In the genomic region with DNA sequence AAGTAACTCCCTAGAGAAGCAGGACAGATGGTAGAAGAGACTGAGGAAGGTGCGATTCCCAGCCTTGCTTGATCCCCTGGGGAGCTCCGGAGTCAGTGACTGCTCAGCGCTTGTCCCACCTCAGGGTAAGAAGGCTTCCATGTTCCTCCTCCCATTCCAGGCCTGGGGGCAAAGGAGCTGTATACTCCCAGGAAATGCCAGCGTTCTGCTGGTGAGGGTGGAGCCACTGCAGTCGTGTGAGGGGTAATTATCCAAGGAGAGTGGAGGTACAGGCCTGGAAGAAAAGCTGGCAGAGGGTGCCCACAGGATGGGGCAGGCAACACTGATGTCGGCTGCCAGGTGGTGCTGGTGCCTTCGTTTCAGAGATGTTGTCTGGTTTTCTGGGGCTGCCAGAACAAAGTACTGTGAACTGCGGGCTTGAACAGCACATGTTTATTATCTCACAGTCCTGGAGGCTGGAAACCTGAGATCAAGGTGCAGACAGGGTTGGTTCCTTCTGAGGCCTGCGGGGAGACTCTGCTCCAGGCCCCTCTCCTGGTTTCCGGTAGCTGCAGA, we compare ENCODE assay signal across 17 cellular contexts. TPM values are rescaled to one million over a fixed set of nuclear protein-coding genes. Genes with fewer than 3 reads are reported as not detected.
DNase-seq lines count a peak whose midpoint lies in the region; ATAC-seq lines count a peak whose summit lies in the region.
"Had no signal": no experiment of that assay in that cellular context is flagged by ENCODE, and none has a peak within 500 bp of the region (broad histone marks: within the 10 kb centered on the region; RNA-seq: fewer than 3 reads in every experiment).

No MANE protein-coding gene starts in this region.

- POLR2A ChIA-PET in activated CD4-positive, alpha-beta T cell treated with anti-CD3 and anti-CD28 coated beads for 36 hours (lab: Charles Lee), result no interaction called here
- POLR2A ChIA-PET in T-cell (lab: Charles Lee), result interaction anchor here in 1 of 2 donors (0.5 kb wide), 1 partner anchor 40 kb away, joined by 4 read pairs; no protein-coding TSS in a partner anchor
- POLR2A ChIA-PET in naive thymus-derived CD4-positive, alpha-beta T cell (lab: Charles Lee), result interaction anchor here (1.9 kb wide), 1 partner anchor 100 kb away, joined by 9 read pairs; no protein-coding TSS in a partner anchor
- POLR2A ChIA-PET in activated CD4-positive, alpha-beta memory T cell treated with anti-CD3 and anti-CD28 coated beads, Interleukin-2, amount 10 ng/mL, durations not matched to agents 7 days and 5 days (lab: Charles Lee), result no interaction called here

- H3K9me3 ChIP-seq in naive thymus-derived CD4-positive, alpha-beta T cell (ENCODE audit: control insufficient read depth in 2 of 3, low read length in 3 of 3), result no peaks in the 10 kb centered on the region
- H3K9me3 ChIP-seq: suprapubic skin had no signal

- H3K36me3 Mint-ChIP-seq in activated CD4-positive, alpha-beta T cell treated with anti-CD3 and anti-CD28 coated beads for 36 hours (ENCODE audit: low read depth), result no peaks in the 10 kb centered on the region
- no peaks in the 10 kb centered on the region for H3K36me3 Mint-ChIP-seq in activated CD4-positive, alpha-beta T cell treated with anti-CD3 and anti-CD28 coated beads, Interleukin-2, amount 10 ng/mL, durations not matched to agents 24 days and 14 days (ENCODE audit: low read depth)
- no peaks in the 10 kb centered on the region for H3K36me3 Mint-ChIP-seq in T-cell
- H3K36me3 Mint-ChIP-seq in naive thymus-derived CD4-positive, alpha-beta T cell, result no peaks in the 10 kb centered on the region
- H3K36me3 Mint-ChIP-seq in activated CD4-positive, alpha-beta memory T cell treated with anti-CD3 and anti-CD28 coated beads, Interleukin-2, amount 10 ng/mL, durations not matched to agents 7 days and 5 days (ENCODE audit: low read depth), result no peaks in the 10 kb centered on the region
- H3K36me3 Mint-ChIP-seq: brain had no signal

- H3K27me3 Mint-ChIP-seq in activated CD4-positive, alpha-beta T cell treated with anti-CD3 and anti-CD28 coated beads for 36 hours, result no peaks in the 10 kb centered on the region
- H3K27me3 Mint-ChIP-seq in activated CD4-positive, alpha-beta T cell treated with anti-CD3 and anti-CD28 coated beads, Interleukin-2, amount 10 ng/mL, durations not matched to agents 24 days and 14 days, result peaks cover 7% of the 10 kb centered on the region
- H3K27me3 Mint-ChIP-seq in T-cell, result no peaks in the 10 kb centered on the region
- no peaks in the 10 kb centered on the region for H3K27me3 Mint-ChIP-seq in naive thymus-derived CD4-positive, alpha-beta T cell
- H3K27me3 Mint-ChIP-seq in activated CD4-positive, alpha-beta memory T cell treated with anti-CD3 and anti-CD28 coated beads, Interleukin-2, amount 10 ng/mL, durations not matched to agents 7 days and 5 days, result no peaks in the 10 kb centered on the region
- H3K27me3 Mint-ChIP-seq: activated T-helper 17 cell treated with anti-CD3 and anti-CD28 coated beads, Interleukin-2, amount 50 U/mL, for 72 hours had no signal

- CTCF ChIA-PET in activated CD4-positive, alpha-beta T cell treated with anti-CD3 and anti-CD28 coated beads for 36 hours (lab: Charles Lee), result interaction anchor here (1.5 kb wide), 1 partner anchor 101 kb away, joined by 5 read pairs; no protein-coding TSS in a partner anchor
- CTCF ChIA-PET in T-cell (lab: Charles Lee), result interaction anchor here (0.5 to 1.7 kb wide), 8 partner anchors 47 to 289 kb away, joined by 3 to 6 read pairs (median 4); no protein-coding TSS in a partner anchor
- CTCF ChIA-PET in naive thymus-derived CD4-positive, alpha-beta T cell (lab: Charles Lee), result interaction anchor here (0.7 to 3.5 kb wide), 8 partner anchors 10 to 231 kb away, joined by 3 to 31 read pairs (median 4); no protein-coding TSS in a partner anchor
- CTCF ChIA-PET in activated CD4-positive, alpha-beta memory T cell treated with anti-CD3 and anti-CD28 coated beads, Interleukin-2, amount 10 ng/mL, durations not matched to agents 7 days and 5 days (lab: Charles Lee), result no interaction called here

- no peak overlapping the region for H3K4me3 ChIP-seq in naive thymus-derived CD4-positive, alpha-beta T cell (ENCODE audit: low read length)
- H3K4me3 ChIP-seq: suprapubic skin had no signal

- intact Hi-C loops in activated CD4-positive, alpha-beta T cell treated with anti-CD3 and anti-CD28 coated beads for 36 hours (cut with DNase I, micrococcal nuclease), result no loop called here
- intact Hi-C loops in activated CD4-positive, alpha-beta T cell treated with anti-CD3 and anti-CD28 coated beads, Interleukin-2, amount 10 ng/mL, durations not matched to agents 24 days and 14 days (cut with micrococcal nuclease), result no loop called here
- intact Hi-C loops in naive thymus-derived CD4-positive, alpha-beta T cell (cut with micrococcal nuclease), result loop anchor here in 1 of 2 donors (1.0 kb wide), 2 partner anchors 102 to 217 kb away; no protein-coding TSS in a partner anchor

- H3K27ac Mint-ChIP-seq in activated CD4-positive, alpha-beta T cell treated with anti-CD3 and anti-CD28 coated beads for 36 hours, result no peak overlapping the region
- H3K27ac Mint-ChIP-seq in activated CD4-positive, alpha-beta T cell treated with anti-CD3 and anti-CD28 coated beads, Interleukin-2, amount 10 ng/mL, durations not matched to agents 24 days and 14 days, result no peak overlapping the region
- no peak overlapping the region for H3K27ac Mint-ChIP-seq in T-cell
- H3K27ac Mint-ChIP-seq in naive thymus-derived CD4-positive, alpha-beta T cell, result peak overlapping the region in 3 of 9 donors; percentile 28 to 70 (median 36)
- no peak overlapping the region for H3K27ac Mint-ChIP-seq in activated CD4-positive, alpha-beta memory T cell treated with anti-CD3 and anti-CD28 coated beads, Interleukin-2, amount 10 ng/mL, durations not matched to agents 7 days and 5 days
- H3K27ac Mint-ChIP-seq: activated T-helper 17 cell treated with anti-CD3 and anti-CD28 coated beads, Interleukin-2, amount 50 U/mL, for 72 hours had no signal

- no peaks in the 10 kb centered on the region for H3K36me3 ChIP-seq in naive thymus-derived CD4-positive, alpha-beta T cell (ENCODE audit: control insufficient read depth in 2 of 3, insufficient read depth in 3 of 3, low read length in 3 of 3)
- H3K36me3 ChIP-seq: suprapubic skin had no signal

- H3K27ac ChIP-seq in naive thymus-derived CD4-positive, alpha-beta T cell (ENCODE audit: low read depth, low read length), result no peak overlapping the region
- H3K27ac ChIP-seq: suprapubic skin had no signal

- no peaks in the 10 kb centered on the region for H3K27me3 ChIP-seq in naive thymus-derived CD4-positive, alpha-beta T cell (ENCODE audit: control insufficient read depth in 2 of 2, insufficient read depth in 2 of 2, low read length in 2 of 2)
- H3K27me3 ChIP-seq: suprapubic skin had no signal

- H3K9me3 Mint-ChIP-seq in activated CD4-positive, alpha-beta T cell treated with anti-CD3 and anti-CD28 coated beads for 36 hours (ENCODE audit: low read depth), result no peaks in the 10 kb centered on the region
- H3K9me3 Mint-ChIP-seq in activated CD4-positive, alpha-beta T cell treated with anti-CD3 and anti-CD28 coated beads, Interleukin-2, amount 10 ng/mL, durations not matched to agents 24 days and 14 days, result no peaks in the 10 kb centered on the region
- H3K9me3 Mint-ChIP-seq in T-cell, result no peaks in the 10 kb centered on the region
- no peaks in the 10 kb centered on the region for H3K9me3 Mint-ChIP-seq in naive thymus-derived CD4-positive, alpha-beta T cell
- H3K9me3 Mint-ChIP-seq in activated CD4-positive, alpha-beta memory T cell treated with anti-CD3 and anti-CD28 coated beads, Interleukin-2, amount 10 ng/mL, durations not matched to agents 7 days and 5 days, result no peaks in the 10 kb centered on the region
- H3K9me3 Mint-ChIP-seq: activated T-helper 17 cell treated with anti-CD3 and anti-CD28 coated beads, Interleukin-2, amount 50 U/mL, for 72 hours had no signal

- ATAC-seq in activated CD4-positive, alpha-beta T cell treated with anti-CD3 and anti-CD28 coated beads for 36 hours, result peak; percentile 26
- ATAC-seq in T-cell (replicated peaks in 1 of 4), result peak; percentile 68 to 91 (median 80)
- ATAC-seq in naive thymus-derived CD4-positive, alpha-beta T cell, result peak; percentile 79
- ATAC-seq: activated T-helper 17 cell treated with anti-CD3 and anti-CD28 coated beads, Interleukin-2, amount 50 U/mL, for 72 hours had no signal

- no peak overlapping the region for H3K4me3 Mint-ChIP-seq in activated CD4-positive, alpha-beta T cell treated with anti-CD3 and anti-CD28 coated beads for 36 hours
- H3K4me3 Mint-ChIP-seq in activated CD4-positive, alpha-beta T cell treated with anti-CD3 and anti-CD28 coated beads, Interleukin-2, amount 10 ng/mL, durations not matched to agents 24 days and 14 days, result no peak overlapping the region
- H3K4me3 Mint-ChIP-seq in T-cell, result no peak overlapping the region
- H3K4me3 Mint-ChIP-seq in naive thymus-derived CD4-positive, alpha-beta T cell, result no peak overlapping the region
- no peak overlapping the region for H3K4me3 Mint-ChIP-seq in activated CD4-positive, alpha-beta memory T cell treated with anti-CD3 and anti-CD28 coated beads, Interleukin-2, amount 10 ng/mL, durations not matched to agents 7 days and 5 days
- H3K4me3 Mint-ChIP-seq: activated T-helper 17 cell treated with anti-CD3 and anti-CD28 coated beads, Interleukin-2, amount 50 U/mL, for 72 hours; brain had no signal

- peaks cover 0 to 9% of the 10 kb centered on the region in 2 donors for H3K4me1 ChIP-seq in naive thymus-derived CD4-positive, alpha-beta T cell (ENCODE audit: control insufficient read depth in 2 of 2, insufficient read depth in 2 of 2, low read length in 2 of 2)
- H3K4me1 ChIP-seq: suprapubic skin had no signal

- DNase-seq in activated CD4-positive, alpha-beta T cell treated with anti-CD3 and anti-CD28 coated beads for 36 hours, result no peak
- DNase-seq in activated CD4-positive, alpha-beta T cell treated with anti-CD3 and anti-CD28 coated beads, Interleukin-2, amount 10 ng/mL, durations not matched to agents 24 days and 14 days, result no peak
- DNase-seq in EH (ENCODE audit: low read depth) (peak; percentile 27), T-cell (peak in 31 of 34 experiments; percentile 13 to 65 (median 44)), NCI-H1105 treated with DMSO at 0.1 percent for 48 hours (lab: John Stamatoyannopoulos, UW) (no peak), SW 1271 (lab: John Stamatoyannopoulos, UW) (no peak)
- DNase-seq in naive thymus-derived CD4-positive, alpha-beta T cell, result peak in 7 of 9 donors; percentile 53 to 71 (median 58)
- no peak for DNase-seq in activated CD4-positive, alpha-beta memory T cell treated with anti-CD3 and anti-CD28 coated beads, Interleukin-2, amount 10 ng/mL, durations not matched to agents 7 days and 5 days
- DNase-seq: effector memory CD4-positive, alpha-beta T cell; mesenchymal stem cell; OCI-M1 had no signal

- peaks cover 10% of the 10 kb centered on the region for H3K4me1 Mint-ChIP-seq in activated CD4-positive, alpha-beta T cell treated with anti-CD3 and anti-CD28 coated beads for 36 hours
- no peaks in the 10 kb centered on the region for H3K4me1 Mint-ChIP-seq in activated CD4-positive, alpha-beta T cell treated with anti-CD3 and anti-CD28 coated beads, Interleukin-2, amount 10 ng/mL, durations not matched to agents 24 days and 14 days
- peaks cover 12 to 23% (median 15%) of the 10 kb centered on the region in 3 donors for H3K4me1 Mint-ChIP-seq in T-cell
- peaks cover 0 to 32% (median 22%) of the 10 kb centered on the region in 7 donors for H3K4me1 Mint-ChIP-seq in naive thymus-derived CD4-positive, alpha-beta T cell
- no peaks in the 10 kb centered on the region for H3K4me1 Mint-ChIP-seq in activated CD4-positive, alpha-beta memory T cell treated with anti-CD3 and anti-CD28 coated beads, Interleukin-2, amount 10 ng/mL, durations not matched to agents 7 days and 5 days
- H3K4me1 Mint-ChIP-seq: activated T-helper 17 cell treated with anti-CD3 and anti-CD28 coated beads, Interleukin-2, amount 50 U/mL, for 72 hours had no signal

RNA-seq across cellular contexts. Expression of a gene that starts 12.1 kb away (rescaled TPM):
- total RNA-seq in activated CD4-positive, alpha-beta T cell treated with anti-CD3 and anti-CD28 coated beads for 36 hours, result 10 to 100 TPM; 12.8 to 17.5 TPM
- total RNA-seq in activated CD4-positive, alpha-beta T cell treated with anti-CD3 and anti-CD28 coated beads, Interleukin-2, amount 10 ng/mL, durations not matched to agents 24 days and 14 days, result 1.8 and 1.9 TPM in 2 replicates
- total RNA-seq in T-cell, result 100 to 1,000 TPM in 2 of 5 donors, 10 to 100 TPM in 3; 78.9 to 118 (median 94.9) TPM
- 100 to 1,000 TPM in 3 of 5 experiments, 10 to 100 TPM in 1, 1 to 10 TPM in 1; 7.7 to 139 (median 110) TPM for total RNA-seq in naive thymus-derived CD4-positive, alpha-beta T cell
- 100 to 1,000 TPM in 1 of 2 donors, 10 to 100 TPM in 1; 59.7 to 113 TPM for polyA plus RNA-seq in naive thymus-derived CD4-positive, alpha-beta T cell
- total RNA-seq in activated CD4-positive, alpha-beta memory T cell treated with anti-CD3 and anti-CD28 coated beads, Interleukin-2, amount 10 ng/mL, durations not matched to agents 7 days and 5 days, result under 1 TPM; 0.81 to 0.93 TPM

RNA-seq across cellular contexts. Expression of a gene that starts 25.2 kb away (rescaled TPM):
- not detected for total RNA-seq in activated CD4-positive, alpha-beta T cell treated with anti-CD3 and anti-CD28 coated beads for 36 hours
- total RNA-seq in activated CD4-positive, alpha-beta T cell treated with anti-CD3 and anti-CD28 coated beads, Interleukin-2, amount 10 ng/mL, durations not matched to agents 24 days and 14 days, result not detected in 2 replicates
- total RNA-seq in T-cell, result not detected
- total RNA-seq in naive thymus-derived CD4-positive, alpha-beta T cell, result not detected
- polyA plus RNA-seq in naive thymus-derived CD4-positive, alpha-beta T cell, result not detected
- not detected for total RNA-seq in activated CD4-positive, alpha-beta memory T cell treated with anti-CD3 and anti-CD28 coated beads, Interleukin-2, amount 10 ng/mL, durations not matched to agents 7 days and 5 days
- total RNA-seq: A673; activated T-helper 17 cell treated with anti-CD3 and anti-CD28 coated beads, Interleukin-2, amount 50 U/mL, for 72 hours; fibroblast of villous mesenchyme; suprapubic skin; T-helper 1 cell treated with Interleukin-12 subunit alpha and Interleukin-12 subunit beta and Interleukin-4 antibody, amounts not matched to agents 30 ng/mL and 1 ng/mL, for 36 hours had no signal

Comparison
In these comparisons a context has a peak if more than half of its experiments do, and no peak if none do; other contexts are left out.
1. ATAC-seq: peak in every context shown above with its lines; median percentile 80 in T-cell; 79 in naive thymus-derived CD4-positive, alpha-beta T cell; 26 in activated CD4-positive, alpha-beta T cell treated with anti-CD3 and anti-CD28 coated beads for 36 hours.
2. DNase-seq: peak in EH (single experiment), T-cell (31 of 34) and naive thymus-derived CD4-positive, alpha-beta T cell (7 of 9); none in activated CD4-positive, alpha-beta T cell treated with anti-CD3 and anti-CD28 coated beads for 36 hours (single experiment), activated CD4-positive, alpha-beta T cell treated with anti-CD3 and anti-CD28 coated beads, Interleukin-2, amount 10 ng/mL, durations not matched to agents 24 days and 14 days (single experiment), NCI-H1105 treated with DMSO at 0.1 percent for 48 hours (single experiment), activated CD4-positive, alpha-beta memory T cell treated with anti-CD3 and anti-CD28 coated beads, Interleukin-2, amount 10 ng/mL, durations not matched to agents 7 days and 5 days (single experiment) and SW 1271 (0 of 2).